In the genomic region with DNA sequence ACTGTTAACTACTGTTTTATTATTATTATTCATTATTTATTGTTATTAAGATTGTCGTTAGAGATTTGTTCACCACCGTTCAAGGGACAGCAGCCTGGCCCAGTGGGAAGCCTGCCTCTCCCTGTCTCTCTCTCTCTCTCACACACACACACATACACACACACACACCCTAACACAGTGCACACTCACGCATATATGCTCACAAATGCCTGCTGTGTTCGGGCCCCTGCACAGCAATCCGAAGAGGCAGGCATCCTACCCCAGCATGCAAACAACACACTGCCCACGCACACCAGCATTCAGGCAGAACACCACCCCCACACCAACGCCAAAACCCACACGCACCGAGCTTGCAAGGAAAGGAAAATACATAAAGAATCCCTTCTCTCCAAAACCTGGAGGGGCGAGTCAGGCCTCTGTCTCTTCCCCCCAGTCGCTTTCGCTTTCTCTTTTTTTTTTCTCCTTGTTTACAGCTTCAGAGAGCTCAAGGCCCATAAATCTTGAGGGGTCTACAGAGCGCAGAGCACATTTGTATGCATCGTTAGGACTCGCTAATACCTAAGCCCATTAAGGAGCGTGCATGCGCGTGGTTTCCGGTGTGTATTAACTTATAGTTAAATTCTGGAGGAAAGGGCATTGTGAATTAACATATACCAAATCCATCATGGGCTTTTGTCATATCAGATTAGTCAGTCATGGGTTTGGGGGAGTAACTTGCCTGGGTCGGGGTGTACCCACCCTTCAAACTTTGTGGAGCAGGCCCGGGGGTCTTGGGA, we compare ENCODE assay signal across 8 cellular contexts.
A peak's percentile ranks its signal among the peaks of the same experiment; 100 is the strongest.
DNase-seq lines count a peak whose midpoint lies in the region; ATAC-seq and TF ChIP-seq lines count a peak whose summit lies in the region.
"Not testable (repeated sequence)": the region's sequence is repeated elsewhere in the genome, so short reads cannot be mapped to it uniquely, and the experiment has no call there.

No MANE protein-coding gene starts in this region.

- not testable (repeated sequence) for H3K14ac ChIP-seq in IMR-90 (replicated peaks; ENCODE audit: low read depth, low read length)

- not testable (repeated sequence) for H3K9me3 Mint-ChIP-seq in activated CD8-positive, alpha-beta T cell treated with anti-CD3 and anti-CD28 coated beads for 36 hours; dendritic cell treated with granulocyte-macrophage colony-stimulating factor and Interleukin-4, amounts not matched to agents 40 ng/mL and 50 ng/mL, for 4 days; naive B cell

- H2BK5ac ChIP-seq in IMR-90 (ENCODE audit: low read depth, low read length, poor library complexity, severe bottlenecking) = not testable (repeated sequence)

- in situ Hi-C loops in IMR-90 (cut with MboI; ENCODE audit: low sequenced_read_pairs) = not testable (repeated sequence)

- TF ChIP-seq POLR2A in IMR-90 (IDR thresholded peaks at IDR 0.05; ENCODE audit: low read depth, low read length) = not testable (repeated sequence)

- not testable (repeated sequence) for H3K18ac ChIP-seq in IMR-90 (ENCODE audit: low read depth, low read length)

- H3K56ac ChIP-seq in IMR-90 (ENCODE audit: extremely low read depth, insufficient read depth, low read length) = not testable (repeated sequence)

- not testable (repeated sequence) for H4K20me1 ChIP-seq in IMR-90 (ENCODE audit: insufficient read depth, low read length)

- not testable (repeated sequence) for H3K9me3 ChIP-seq in IMR-90 (ENCODE audit: control insufficient read depth, insufficient read depth, low read length); right cardiac atrium (ENCODE audit: control insufficient read depth, low read length); tibial artery

- not testable (repeated sequence) for H3K79me1 ChIP-seq in IMR-90 (ENCODE audit: low read depth in 1 of 2, low read length in 2 of 2)

- not testable (repeated sequence) for H3K27me3 ChIP-seq in IMR-90 (ENCODE audit: control insufficient read depth, insufficient read depth, low read length); right cardiac atrium (ENCODE audit: control insufficient read depth, insufficient read depth); tibial artery

- not testable (repeated sequence) for H2AFZ ChIP-seq in IMR-90 (replicated peaks; ENCODE audit: low read length, poor library complexity)

- POLR2A ChIA-PET in IMR-90 (lab: Charles Lee; ENCODE audit: unreplicated experiment); activated CD8-positive, alpha-beta T cell treated with anti-CD3 and anti-CD28 coated beads for 36 hours (lab: Charles Lee): not testable (repeated sequence)

- H4K8ac ChIP-seq in IMR-90 (ENCODE audit: low read depth in 2 of 2, low read length in 2 of 2) = not testable (repeated sequence)

- TF ChIP-seq CTCF in IMR-90 (conservative IDR thresholded peaks at IDR 0.05; ENCODE audit: low read depth, low read length); activated CD8-positive, alpha-beta T cell treated with anti-CD3 and anti-CD28 coated beads for 36 hours (IDR thresholded peaks at IDR 0.05); tibial artery (IDR thresholded peaks at IDR 0.05): not testable (repeated sequence)

- H2BK20ac ChIP-seq in IMR-90 (ENCODE audit: low read depth, low read length) = not testable (repeated sequence)

- H3K27me3 Mint-ChIP-seq in activated CD8-positive, alpha-beta T cell treated with anti-CD3 and anti-CD28 coated beads for 36 hours = not testable (repeated sequence)
- H3K27me3 Mint-ChIP-seq in dendritic cell treated with granulocyte-macrophage colony-stimulating factor and Interleukin-4, amounts not matched to agents 40 ng/mL and 50 ng/mL, for 4 days = peaks cover 25% of the 10 kb centered on the region
- peaks cover 0 to 24% (median under 1%) of the 10 kb centered on the region in 3 donors for H3K27me3 Mint-ChIP-seq in naive B cell

- not testable (repeated sequence) for H3K36me3 Mint-ChIP-seq in activated CD8-positive, alpha-beta T cell treated with anti-CD3 and anti-CD28 coated beads for 36 hours (ENCODE audit: low read depth); dendritic cell treated with granulocyte-macrophage colony-stimulating factor and Interleukin-4, amounts not matched to agents 40 ng/mL and 50 ng/mL, for 4 days (ENCODE audit: low read depth)
- peaks cover 0 to 11% of the 10 kb centered on the region in 2 donors for H3K36me3 Mint-ChIP-seq in naive B cell

- not testable (repeated sequence) for H3K9me1 ChIP-seq in IMR-90 (ENCODE audit: insufficient read depth, low read length)

- not testable (repeated sequence) for TF ChIP-seq RAD21 in IMR-90 (IDR thresholded peaks at IDR 0.05; ENCODE audit: low read length)

- H4K5ac ChIP-seq in IMR-90 (ENCODE audit: low read depth, low read length) = not testable (repeated sequence)

- not testable (repeated sequence) for H3K4me1 Mint-ChIP-seq in activated CD8-positive, alpha-beta T cell treated with anti-CD3 and anti-CD28 coated beads for 36 hours (ENCODE audit: low read depth); dendritic cell treated with granulocyte-macrophage colony-stimulating factor and Interleukin-4, amounts not matched to agents 40 ng/mL and 50 ng/mL, for 4 days (ENCODE audit: low read depth)
- peaks cover 6 to 14% (median 6%) of the 10 kb centered on the region in 3 donors for H3K4me1 Mint-ChIP-seq in naive B cell

- H3K23ac ChIP-seq in IMR-90 (ENCODE audit: low read depth, low read length) = not testable (repeated sequence)

- H3K4me2 ChIP-seq in IMR-90 (ENCODE audit: low read depth, low read length) = 0 out of 2 replicates have a peak overlapping the region, but pooled peaks have one; percentile 7

- no CpG with 5 or more reads among the region's 21 CpGs for WGBS in IMR-90 (ENCODE audit: extremely low coverage in 2 of 2, insufficient read length in 1 of 2), 2 experiments
- 50% methylated on average over 12 of the region's 21 CpGs for WGBS in right cardiac atrium

- not testable (repeated sequence) for DNase-seq in IMR-90, naive B cell, tibial artery
- peak; percentile 16 for DNase-seq in activated CD8-positive, alpha-beta T cell treated with anti-CD3 and anti-CD28 coated beads for 36 hours
- DNase-seq in amniotic epithelial cell (ENCODE audit: low read depth) = peak; percentile 28
- DNase-seq in right cardiac atrium = peak in 2 of 3 donors; percentile 35 to 47
- DNase-seq in renal cortical epithelial cell (ENCODE audit: low read depth) = peak; percentile 21

- not testable (repeated sequence) for H3K4ac ChIP-seq in IMR-90 (ENCODE audit: low read depth, low read length)

- not testable (repeated sequence) for H3K36me3 ChIP-seq in IMR-90 (ENCODE audit: control insufficient read depth, insufficient read depth, low read length); tibial artery

- not testable (repeated sequence) for H3K4me3 Mint-ChIP-seq in activated CD8-positive, alpha-beta T cell treated with anti-CD3 and anti-CD28 coated beads for 36 hours
- H3K4me3 Mint-ChIP-seq in dendritic cell treated with granulocyte-macrophage colony-stimulating factor and Interleukin-4, amounts not matched to agents 40 ng/mL and 50 ng/mL, for 4 days = peak overlapping the region; percentile 37
- H3K4me3 Mint-ChIP-seq in naive B cell = peak overlapping the region in 7 of 8 donors; percentile 31 to 80 (median 66)

- not testable (repeated sequence) for H3K9ac ChIP-seq in IMR-90 (ENCODE audit: low read depth, low read length)

- not testable (repeated sequence) for H2AK9ac ChIP-seq in IMR-90 (replicated peaks; ENCODE audit: low read depth, low read length, poor library complexity)

- H3K27ac Mint-ChIP-seq in activated CD8-positive, alpha-beta T cell treated with anti-CD3 and anti-CD28 coated beads for 36 hours; dendritic cell treated with granulocyte-macrophage colony-stimulating factor and Interleukin-4, amounts not matched to agents 40 ng/mL and 50 ng/mL, for 4 days; naive B cell: not testable (repeated sequence)

- CTCF ChIA-PET in IMR-90 (lab: Yijun Ruan, JAX); activated CD8-positive, alpha-beta T cell treated with anti-CD3 and anti-CD28 coated beads for 36 hours (lab: Charles Lee): not testable (repeated sequence)

- not testable (repeated sequence) for H4K91ac ChIP-seq in IMR-90 (ENCODE audit: insufficient read depth, low read depth, low read length)

- not testable (repeated sequence) for H2BK120ac ChIP-seq in IMR-90 (ENCODE audit: low read depth, low read length)

- H2AK5ac ChIP-seq in IMR-90 (ENCODE audit: low read depth, low read length) = not testable (repeated sequence)

- H3K4me3 ChIP-seq in IMR-90 (ENCODE audit: insufficient read depth, low read depth, low read length); right cardiac atrium (ENCODE audit: low read length): not testable (repeated sequence)
- peak overlapping the region; percentile 39 for H3K4me3 ChIP-seq in tibial artery

- not testable (repeated sequence) for H3K27ac ChIP-seq in IMR-90 (ENCODE audit: insufficient read depth, low read length); right cardiac atrium (ENCODE audit: low read length)
- peak overlapping the region; percentile 65 to 74 for H3K27ac ChIP-seq in tibial artery

- intact Hi-C loops in IMR-90 (cut with micrococcal nuclease); activated CD8-positive, alpha-beta T cell treated with anti-CD3 and anti-CD28 coated beads for 36 hours (cut with micrococcal nuclease); dendritic cell treated with granulocyte-macrophage colony-stimulating factor and Interleukin-4, amounts not matched to agents 40 ng/mL and 50 ng/mL, for 4 days (cut with micrococcal nuclease); right cardiac atrium (cut with DNase I); tibial artery (cut with DNase I; ENCODE audit: low total_unique reads): not testable (repeated sequence)

- not testable (repeated sequence) for H2BK15ac ChIP-seq in IMR-90 (ENCODE audit: low read depth, low read length)

- BruUV-seq in IMR-90 (replicated peaks; lab: Mats Ljungman, UMichigan) = not testable (repeated sequence)

- dilution Hi-C loops in IMR-90 (cut with HindIII; ENCODE audit: low sequenced_read_pairs, unreplicated experiment) = not testable (repeated sequence)

- not testable (repeated sequence) for H3K4me1 ChIP-seq in IMR-90 (ENCODE audit: control insufficient read depth, insufficient read depth, low read length); right cardiac atrium (ENCODE audit: control insufficient read depth, insufficient read depth, low read length); tibial artery

- not testable (repeated sequence) for ATAC-seq in IMR-90 (ENCODE audit: low read depth); activated CD8-positive, alpha-beta T cell treated with anti-CD3 and anti-CD28 coated beads for 36 hours; right cardiac atrium; naive B cell (ENCODE audit: low read depth in 2 of 2)
